In genomic region chr17:3964203-3965122, GRCh38 we compare ENCODE assay signal across 8 cellular contexts. TPM values are rescaled to one million over a fixed set of nuclear protein-coding genes. Genes with fewer than 3 reads are reported as not detected.
A peak's percentile ranks its signal among the peaks of the same experiment; 100 is the strongest.
DNase-seq lines count a peak whose midpoint lies in the region; ATAC-seq and TF ChIP-seq lines count a peak whose summit lies in the region.

Gene ATP2A3, minus strand, starts transcription at chr17:3964437. Its CDS starts 146 bp downstream, at chr17:3964291.

- ATAC-seq in GM19023 (IDR thresholded peaks at IDR 0.05; ENCODE audit: unreplicated experiment), result peak; percentile 55
- peak; percentile 43 for ATAC-seq in HG03571 (IDR thresholded peaks at IDR 0.05; ENCODE audit: unreplicated experiment)
- ATAC-seq in activated CD4-positive, CD25-positive, alpha-beta regulatory T cell treated with anti-CD3 and anti-CD28 coated beads, Interleukin-2, amount 50 U/mL, for 24 hours, result peak; percentile 85
- ATAC-seq in mucosa of descending colon, result peak; percentile 61

- no peaks in the 10 kb centered on the region for H3K9me3 ChIP-seq in mucosa of descending colon

- intact Hi-C loops in mucosa of descending colon (cut with DNase I, micrococcal nuclease), result no loop called here

- DNase-seq in AG04449 (ENCODE audit: low read depth, low spot score), result no peak
- peak; percentile 13 for DNase-seq in choroid plexus epithelial cell (ENCODE audit: low read depth)
- peak; percentile 81 to 88 (median 86) for DNase-seq in mucosa of descending colon
- DNase-seq in stimulated activated naive CD4-positive, alpha-beta T cell (lab: John Stamatoyannopoulos, UW), result peak; percentile 29 to 78 (median 68)
- DNase-seq in NCI-H446 (lab: John Stamatoyannopoulos, UW), result no peak

- POLR2A ChIA-PET in AG04449 (lab: Yijun Ruan, JAX), result interaction anchor here (0.5 kb wide), 1 partner anchor 20 kb away, joined by 3 read pairs; no protein-coding TSS in a partner anchor

- H3K36me3 ChIP-seq in mucosa of descending colon (ENCODE audit: low read depth), result no peaks in the 10 kb centered on the region

- H3K4me1 ChIP-seq in mucosa of descending colon (ENCODE audit: low read depth), result peaks cover 61% of the 10 kb centered on the region

- H3K4me3 ChIP-seq in AG04449 (ENCODE audit: low read depth, low read length) (peak within 1 kb of the TSS; percentile 44), choroid plexus epithelial cell (ENCODE audit: low read depth, low read length) (peak within 1 kb of the TSS; percentile 44), mucosa of descending colon (peak within 1 kb of the TSS; percentile 50)

- TF ChIP-seq CTCF in AG04449 (IDR thresholded peaks at IDR 0.05; ENCODE audit: insufficient read depth, low read length, missing control alignments) (no peak), choroid plexus epithelial cell (conservative IDR thresholded peaks at IDR 0.05; ENCODE audit: low read depth, low read length) (no peak), mucosa of descending colon (IDR thresholded peaks at IDR 0.05) (no peak)

- CTCF ChIA-PET in AG04449 (lab: Yijun Ruan, JAX), result interaction anchor here (0.7 to 1.6 kb wide), 2 partner anchors 8 to 29 kb away, joined by 3 read pairs; no protein-coding TSS in a partner anchor

RNA-seq across cellular contexts. Expression of gene ATP2A3, which starts in this region (rescaled TPM):
- total RNA-seq in mucosa of descending colon, result 100 to 1,000 TPM in 2 of 3 donors, 10 to 100 TPM in 1; 72.8 to 253 (median 247) TPM

Comparison
In these comparisons a context has a peak if more than half of its experiments do, and no peak if none do; other contexts are left out.
1. DNase-seq: peak in choroid plexus epithelial cell (single experiment), mucosa of descending colon (3 of 3) and stimulated activated naive CD4-positive, alpha-beta T cell (6 of 6); none in AG04449 (single experiment) and NCI-H446 (0 of 2).
2. Peak in every context shown above with its lines, with median percentiles within 50 percentile points of each other: H3K4me3 ChIP-seq and ATAC-seq.